9 cellular contexts compared by ENCODE assay signal in genomic region chr5:93579561-93580386, GRCh38. TPM values are rescaled to one million over a fixed set of nuclear protein-coding genes. Genes with fewer than 3 reads are reported as not detected.
A peak's percentile ranks its signal among the peaks of the same experiment; 100 is the strongest.
DNase-seq lines count a peak whose midpoint lies in the region; ATAC-seq and TF ChIP-seq lines count a peak whose summit lies in the region.
"Had no signal": no experiment of that assay in that cellular context is flagged by ENCODE, and none has a peak within 500 bp of the region (broad histone marks: within the 10 kb centered on the region; RNA-seq: fewer than 3 reads in every experiment).

No MANE protein-coding gene starts in this region.

- H3K9me3 Mint-ChIP-seq in WTC11 (no peaks in the 10 kb centered on the region), osteocyte (ENCODE audit: unreplicated experiment) (no peaks in the 10 kb centered on the region)

- ATAC-seq in GM21526 (IDR thresholded peaks at IDR 0.05; ENCODE audit: low FRiP score, unreplicated experiment) = peak; percentile 26
- peak; percentile 14 for ATAC-seq in WTC11

- H3K27ac ChIP-seq in A673 (ENCODE audit: low read depth, low read length, poor library complexity, severe bottlenecking) = no peak overlapping the region
- H3K27ac ChIP-seq: epithelial cell of prostate had no signal

- peaks cover 13% of the 10 kb centered on the region for H3K4me1 ChIP-seq in A673 (ENCODE audit: insufficient read depth, low read length, poor library complexity, severe bottlenecking)

- H3K9me3 ChIP-seq in A673 (ENCODE audit: low read depth, low read length, poor library complexity, severe bottlenecking) = no peaks in the 10 kb centered on the region

- H3K36me3 ChIP-seq in A673 (ENCODE audit: insufficient read depth, low read length, poor library complexity, severe bottlenecking) = no peaks in the 10 kb centered on the region

- H3K4me1 Mint-ChIP-seq in WTC11 (peaks cover 28% of the 10 kb centered on the region), osteocyte (ENCODE audit: unreplicated experiment) (peaks cover 40% of the 10 kb centered on the region)

- H3K36me3 Mint-ChIP-seq in WTC11 (no peaks in the 10 kb centered on the region), osteocyte (ENCODE audit: unreplicated experiment) (no peaks in the 10 kb centered on the region)

- H3K27me3 Mint-ChIP-seq in WTC11 (ENCODE audit: low read depth) (no peaks in the 10 kb centered on the region; the same call in 1 of the 2 replicates), osteocyte (ENCODE audit: unreplicated experiment) (no peaks in the 10 kb centered on the region)

- peaks cover 14% of the 10 kb centered on the region for H3K27me3 ChIP-seq in A673 (replicated peaks; ENCODE audit: insufficient read depth, low read depth, low read length, poor library complexity)

- DNase-seq in A673 (ENCODE audit: low spot score) (peak; percentile 24), WTC11 (ENCODE audit: low spot score) (peak; percentile 55), fibroblast of villous mesenchyme (ENCODE audit: low read depth) (peak; percentile 71), osteocyte (ENCODE audit: extremely low spot score, unreplicated experiment) (peak; percentile 86), 8988T (no peak), SIG-M5 treated with dmso at 0.1 percent for 504 hours (lab: John Stamatoyannopoulos, UW; ENCODE audit: unreplicated experiment) (no peak), OCI-M1 (lab: John Stamatoyannopoulos, UW) (no peak)

- intact Hi-C loops in A673 (cut with micrococcal nuclease; ENCODE audit: unreplicated experiment) = loop anchor here (2.0 to 10.0 kb wide), 3 partner anchors 221 to 1935 kb away; no protein-coding TSS in a partner anchor

- CTCF ChIA-PET in A673 (lab: Charles Lee) (no interaction called here), WTC11 (lab: Charles Lee) (no interaction called here)

- TF ChIP-seq CTCF in A673 (conservative IDR thresholded peaks at IDR 0.05; ENCODE audit: low read depth, low read length) (no peak), WTC11 (IDR thresholded peaks at IDR 0.05) (no peak), fibroblast of villous mesenchyme (IDR thresholded peaks at IDR 0.05; ENCODE audit: insufficient read depth, low read depth, low read length) (no peak), osteocyte (IDR thresholded peaks at IDR 0.05) (no peak)

- no TSS peak for BruUV-seq in A673 (replicated peaks; lab: Mats Ljungman, UMichigan)

- no peak overlapping the region; the same call in 1 of the 2 replicates for H3K4me3 Mint-ChIP-seq in WTC11
- H3K4me3 Mint-ChIP-seq in osteocyte (ENCODE audit: unreplicated experiment) = no peak overlapping the region

- POLR2A ChIA-PET in A673 (lab: Charles Lee; ENCODE audit: low non-redundant PET) = no interaction called here
- POLR2A ChIA-PET in WTC11 (lab: Charles Lee) = no interaction called here

- H3K4me3 ChIP-seq in A673 (ENCODE audit: low read depth, low read length, poor library complexity, severe bottlenecking) = peak overlapping the region; percentile 57
- peak overlapping the region; percentile 92 for H3K4me3 ChIP-seq in fibroblast of villous mesenchyme (ENCODE audit: low read depth, low read length)

- no peak overlapping the region for H3K27ac Mint-ChIP-seq in WTC11
- H3K27ac Mint-ChIP-seq in osteocyte (ENCODE audit: unreplicated experiment) = no peak overlapping the region

TF ChIP-seq in WTC11, 78 proteins besides CTCF, POLR2A, EP300 and RAD21:
- TF ChIP-seq GABPB1 (CRISPR knock-in tag; IDR thresholded peaks at IDR 0.05) = no peak
- peak; percentile 66; the same call in 1 of the 2 replicates for TF ChIP-seq E2F5 (CRISPR knock-in tag; IDR thresholded peaks at IDR 0.05)
- TF ChIP-seq ZNF263 (CRISPR knock-in tag; IDR thresholded peaks at IDR 0.05; ENCODE audit: low read depth) = peak; percentile 36; the same call in 1 of the 2 replicates

RNA-seq across cellular contexts. Expression of gene NR2F1-AS1, which starts 1.2 kb away (rescaled TPM):
- 1.8 and 2.3 TPM in 2 replicates for total RNA-seq in A673 (2021)
- 0.76 to 1.7 TPM (median 1.5 TPM) in 3 replicates for total RNA-seq in WTC11 (2021)
- 27.6 and 30.3 TPM in 2 replicates for total RNA-seq in fibroblast of villous mesenchyme
- 40.9 and 42.8 TPM in 2 replicates for total RNA-seq in osteocyte

RNA-seq across cellular contexts. Expression of gene NR2F1, which starts 3.2 kb away (rescaled TPM):
- total RNA-seq in A673 (2021) = 3.0 and 3.5 TPM in 2 replicates
- 0.18 to 0.34 TPM (median 0.31 TPM) in 3 replicates for total RNA-seq in WTC11 (2021)
- total RNA-seq in fibroblast of villous mesenchyme = 29.8 and 68.3 TPM in 2 replicates
- total RNA-seq in osteocyte = 189 and 197 TPM in 2 replicates

Comparison
In these comparisons a context has a peak if more than half of its experiments do, and no peak if none do; other contexts are left out.
1. DNase-seq: peak in A673 (single experiment), WTC11 (single experiment), fibroblast of villous mesenchyme (single experiment) and osteocyte (single experiment); none in 8988T (single experiment), SIG-M5 treated with dmso at 0.1 percent for 504 hours (single experiment) and OCI-M1 (single experiment).